Comparison of ENCODE assay signal across 12 cellular contexts in the genomic region with DNA sequence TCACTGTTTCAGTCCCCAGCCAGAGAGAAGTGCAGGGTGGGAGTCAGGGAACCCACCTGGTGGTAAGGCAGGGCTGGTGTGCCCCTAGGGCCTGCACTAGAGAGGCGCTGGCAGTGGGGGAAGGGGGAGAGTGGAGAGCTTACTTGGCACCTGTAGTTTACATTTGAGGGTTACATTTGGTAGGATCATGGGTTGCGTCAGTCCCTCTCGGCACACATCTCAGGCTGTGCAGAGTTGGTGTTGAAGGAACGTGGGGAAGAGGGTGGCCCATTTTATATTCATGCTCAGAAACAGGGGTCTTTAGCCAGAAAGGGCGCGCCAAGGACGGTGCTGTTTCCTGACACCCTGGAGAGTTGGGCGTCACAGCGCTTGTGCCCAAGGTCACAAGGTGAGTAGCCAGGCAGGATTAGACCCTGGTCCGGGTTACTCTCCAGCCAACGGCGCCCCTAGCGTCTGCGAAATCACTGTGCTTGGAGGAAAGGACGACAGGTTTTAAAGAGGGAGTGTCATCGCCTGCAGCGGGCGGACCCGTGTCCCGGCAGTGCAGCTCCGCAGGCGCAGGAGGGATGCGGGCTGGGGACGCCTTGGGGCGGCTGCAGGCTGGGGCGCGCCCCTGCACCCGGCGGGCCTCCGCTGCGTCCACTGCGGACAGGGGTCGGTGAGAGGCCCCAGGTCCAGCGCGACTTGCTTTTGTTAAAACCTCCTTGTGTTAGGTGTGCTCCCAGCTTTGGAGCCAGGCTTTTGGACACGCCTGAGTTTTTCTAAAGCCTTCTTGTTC.
DNase-seq lines count a peak whose midpoint lies in the region; ATAC-seq and TF ChIP-seq lines count a peak whose summit lies in the region.
"Had no signal": no experiment of that assay in that cellular context is flagged by ENCODE, and none has a peak within 500 bp of the region (broad histone marks: within the 10 kb centered on the region; RNA-seq: fewer than 3 reads in every experiment).

No MANE protein-coding gene starts in this region.

- TF ChIP-seq CTCF in RWPE2 (IDR thresholded peaks at IDR 0.05; ENCODE audit: poor library complexity, severe bottlenecking) = peak; percentile 84
- peak in 6 of 9 donors; percentile 29 to 54 (median 40) for TF ChIP-seq CTCF in heart right ventricle (IDR thresholded peaks at IDR 0.05)
- peak; percentile 42 to 65 (median 55) for TF ChIP-seq CTCF in nephron (IDR thresholded peaks at IDR 0.05; ENCODE audit: unreplicated experiment in 3 of 3)
- peak in 3 of 6 experiments; percentile 24 to 54 (median 47) for TF ChIP-seq CTCF in upper lobe of left lung (IDR thresholded peaks at IDR 0.05)

- no peaks in the 10 kb centered on the region for H3K9me3 Mint-ChIP-seq in nephron
- H3K9me3 Mint-ChIP-seq: activated CD4-positive, alpha-beta T cell treated with anti-CD3 and anti-CD28 coated beads, Interleukin-2, amount 10 ng/mL, durations not matched to agents 7 days and 5 days; activated naive CD8-positive, alpha-beta T cell treated with anti-CD3 and anti-CD28 coated beads, Interleukin-2, amount 50 U/mL, for 24 hours had no signal

- H3K9me3 ChIP-seq in RWPE2 (ENCODE audit: severe bottlenecking) (no peaks in the 10 kb centered on the region), heart right ventricle (no peaks in the 10 kb centered on the region), upper lobe of left lung (no peaks in the 10 kb centered on the region)
- H3K9me3 ChIP-seq: SJSA1 had no signal

- H3K4me3 Mint-ChIP-seq in nephron = peak overlapping the region in 2 of 3 experiments; percentile 37 to 51
- H3K4me3 Mint-ChIP-seq: activated CD4-positive, alpha-beta T cell treated with anti-CD3 and anti-CD28 coated beads, Interleukin-2, amount 10 ng/mL, durations not matched to agents 7 days and 5 days; activated naive CD8-positive, alpha-beta T cell treated with anti-CD3 and anti-CD28 coated beads, Interleukin-2, amount 50 U/mL, for 24 hours had no signal

- peak; percentile 71 for ATAC-seq in RWPE2 (ENCODE audit: low read depth)
- peak; percentile 12 to 82 (median 60) for ATAC-seq in heart right ventricle
- ATAC-seq in upper lobe of left lung (ENCODE audit: low FRiP score in 2 of 2) = peak in 1 of 2 donors; percentile 23
- no peak for ATAC-seq in HG03342 (IDR thresholded peaks at IDR 0.05; ENCODE audit: unreplicated experiment)
- ATAC-seq in GM21529 (IDR thresholded peaks at IDR 0.05; ENCODE audit: unreplicated experiment) = no peak
- ATAC-seq: activated naive CD8-positive, alpha-beta T cell treated with anti-CD3 and anti-CD28 coated beads, Interleukin-2, amount 50 U/mL, for 24 hours had no signal

- H3K4me1 ChIP-seq in RWPE2 (ENCODE audit: insufficient read depth, poor library complexity, severe bottlenecking) (peaks cover 33% of the 10 kb centered on the region), heart right ventricle (peaks cover 18 to 97% (median 68%) of the 10 kb centered on the region in 9 donors), upper lobe of left lung (peaks cover 16 to 35% (median 25%) of the 10 kb centered on the region in 4 donors)

- H3K36me3 Mint-ChIP-seq in nephron (ENCODE audit: low read depth) = peaks cover 8% of the 10 kb centered on the region

- H3K27me3 ChIP-seq in RWPE2 (ENCODE audit: insufficient read depth, poor library complexity, severe bottlenecking) = no peaks in the 10 kb centered on the region
- H3K27me3 ChIP-seq in heart right ventricle = peaks cover 0 to 8% (median 0%) of the 10 kb centered on the region in 7 donors
- no peaks in the 10 kb centered on the region for H3K27me3 ChIP-seq in upper lobe of left lung
- H3K27me3 ChIP-seq: SJSA1 had no signal

- H3K4me1 Mint-ChIP-seq in nephron = peaks cover 30% of the 10 kb centered on the region

- peaks cover 45% of the 10 kb centered on the region for H3K27me3 Mint-ChIP-seq in nephron (ENCODE audit: low read depth)

- DNase-seq in RWPE2 (ENCODE audit: low spot score) (peak; percentile 79), heart right ventricle (peak in 1 of 2 donors; percentile 54), upper lobe of left lung (peak; percentile 47 to 82), NCI-H1436 (lab: John Stamatoyannopoulos, UW) (no peak), COLO829 (ENCODE audit: low spot score) (no peak)
- DNase-seq: activated CD4-positive, alpha-beta T cell treated with anti-CD3 and anti-CD28 coated beads, Interleukin-2, amount 10 ng/mL, durations not matched to agents 7 days and 5 days; activated naive CD8-positive, alpha-beta T cell treated with anti-CD3 and anti-CD28 coated beads, Interleukin-2, amount 50 U/mL, for 24 hours; NCI-H146 had no signal

- TF ChIP-seq EP300 in upper lobe of left lung (IDR thresholded peaks at IDR 0.05) = no peak

- H3K36me3 ChIP-seq in RWPE2 (ENCODE audit: low read depth) (0 out of 2 replicates have a peak, but pooled peaks cover 3% of the 10 kb centered on the region), heart right ventricle (peaks cover 0 to 44% (median 18%) of the 10 kb centered on the region in 9 donors), upper lobe of left lung (no peaks in the 10 kb centered on the region)

- H3K4me3 ChIP-seq in RWPE2 (ENCODE audit: severe bottlenecking) (peak overlapping the region; percentile 11), heart right ventricle (peak overlapping the region in 3 of 10 donors; percentile 8 to 23 (median 10)), upper lobe of left lung (no peak overlapping the region)
- H3K4me3 ChIP-seq: SJSA1 had no signal

- intact Hi-C loops in heart right ventricle (cut with DNase I) = loop anchor here in 1 of 10 donors (5.0 kb wide), 2 partner anchors 38 to 47 kb away; no protein-coding TSS in a partner anchor

- WGBS in heart right ventricle, 2 donors = 52 to 63% methylated on average over 36 of the region's 36 CpGs
- 82 to 86% methylated on average over 18 to 34 of the region's 36 CpGs for WGBS in upper lobe of left lung, 2 donors

- H3K27ac ChIP-seq in RWPE2 (ENCODE audit: poor library complexity, severe bottlenecking) = peak overlapping the region; percentile 54
- peak overlapping the region; percentile 56 to 87 (median 82) for H3K27ac ChIP-seq in heart right ventricle
- peak overlapping the region; percentile 16 to 85 (median 32) for H3K27ac ChIP-seq in upper lobe of left lung
- H3K27ac ChIP-seq: SJSA1 had no signal

- H3K27ac Mint-ChIP-seq in nephron = peak overlapping the region in 2 of 3 experiments; percentile 45 to 74
- H3K27ac Mint-ChIP-seq: activated CD4-positive, alpha-beta T cell treated with anti-CD3 and anti-CD28 coated beads, Interleukin-2, amount 10 ng/mL, durations not matched to agents 7 days and 5 days; activated naive CD8-positive, alpha-beta T cell treated with anti-CD3 and anti-CD28 coated beads, Interleukin-2, amount 50 U/mL, for 24 hours had no signal

- no peak for TF ChIP-seq POLR2A in upper lobe of left lung (IDR thresholded peaks at IDR 0.05)

Comparison
In these comparisons a context has a peak if more than half of its experiments do, and no peak if none do; other contexts are left out.
1. ATAC-seq: peak in RWPE2 (single experiment) and heart right ventricle (8 of 8); none in HG03342 (single experiment) and GM21529 (single experiment).
2. DNase-seq: peak in RWPE2 (single experiment) and upper lobe of left lung (2 of 2); none in NCI-H1436 (single experiment) and COLO829 (single experiment).
3. Peak in every context shown above with its lines, with median percentiles within 50 percentile points of each other: H3K27ac ChIP-seq.